In genomic region chr15:75620043-75620775, GRCh38 we compare ENCODE assay signal across 11 cellular contexts. TPM values are rescaled to one million over a fixed set of nuclear protein-coding genes. Genes with fewer than 3 reads are reported as not detected.
A peak's percentile ranks its signal among the peaks of the same experiment; 100 is the strongest.
DNase-seq lines count a peak whose midpoint lies in the region; ATAC-seq, FAIRE-seq and TF ChIP-seq lines count a peak whose summit lies in the region.
"Had no signal": no experiment of that assay in that cellular context is flagged by ENCODE, and none has a peak within 500 bp of the region (broad histone marks: within the 10 kb centered on the region; RNA-seq: fewer than 3 reads in every experiment).

No MANE protein-coding gene starts in this region.

- H3K36me3 Mint-ChIP-seq in activated CD4-positive, alpha-beta T cell treated with anti-CD3 and anti-CD28 coated beads for 36 hours (ENCODE audit: low read depth), result peaks cover 38% of the 10 kb centered on the region

- H3K9ac ChIP-seq in adipocyte (ENCODE audit: low read length), result peak overlapping the region; percentile 88
- no peak overlapping the region for H3K9ac ChIP-seq in HepG2 (ENCODE audit: insufficient read depth, low read depth, low read length)

- CTCF ChIA-PET in activated CD4-positive, alpha-beta T cell treated with anti-CD3 and anti-CD28 coated beads for 36 hours (lab: Charles Lee), result interaction anchor here (0.6 to 3.3 kb wide), 6 partner anchors 9 to 62 kb away, joined by 3 to 16 read pairs (median 3); partner anchors contain the start of gene IMP3
- CTCF ChIA-PET in HepG2 (lab: Yijun Ruan, JAX; ENCODE audit: low intra/inter-chr PET ratio, low total read pairs), result no interaction called here

- TF ChIP-seq EP300 in HepG2 (IDR thresholded peaks at IDR 0.05; ENCODE audit: low read depth in 2 of 2, low read length in 2 of 2) (no peak), HepG2 (CRISPR knock-in tag; IDR thresholded peaks at IDR 0.05; ENCODE audit: borderline replicate concordance) (no peak)

- intact Hi-C loops in activated CD4-positive, alpha-beta T cell treated with anti-CD3 and anti-CD28 coated beads for 36 hours (cut with DNase I, micrococcal nuclease), result loop anchor here in 1 of 2 experiments (10.0 kb wide), 2 partner anchors 1075 to 1215 kb away; partner anchors contain the start of gene ARID3B
- intact Hi-C loops in HepG2 (cut with micrococcal nuclease; ENCODE audit: unreplicated experiment), result no loop called here

- no peak for FAIRE-seq in HepG2 (lab: Jason Lieb, UNC)

- TF ChIP-seq POLR2A in HepG2 (IDR thresholded peaks at IDR 0.05; ENCODE audit: insufficient read depth in 1 of 2, low read depth in 2 of 2, low read length in 2 of 2), result no peak

- H3K9me3 ChIP-seq in adipocyte (ENCODE audit: control insufficient read depth, low read length) (no peaks in the 10 kb centered on the region), right atrium auricular region (no peaks in the 10 kb centered on the region), thoracic aorta (no peaks in the 10 kb centered on the region), HepG2 (ENCODE audit: low read length) (no peaks in the 10 kb centered on the region)

- H2AFZ ChIP-seq in HepG2 (ENCODE audit: low read length), result no peak overlapping the region

- no peak for TF ChIP-seq RAD21 in HepG2 (CRISPR knock-in tag; IDR thresholded peaks at IDR 0.05)

- no peaks in the 10 kb centered on the region for H3K79me2 ChIP-seq in HepG2 (ENCODE audit: insufficient read depth, low read length)

- no peaks in the 10 kb centered on the region for H3K9me3 Mint-ChIP-seq in activated CD4-positive, alpha-beta T cell treated with anti-CD3 and anti-CD28 coated beads for 36 hours (ENCODE audit: low read depth)

- ATAC-seq in activated CD4-positive, alpha-beta T cell treated with anti-CD3 and anti-CD28 coated beads for 36 hours, result no peak
- ATAC-seq in thoracic aorta (ENCODE audit: insufficient number of reproducible peaks, low FRiP score, low read depth) (no peak), GM21528 (IDR thresholded peaks at IDR 0.05; ENCODE audit: low FRiP score, unreplicated experiment) (no peak), HepG2 (no peak)

- POLR2A ChIA-PET in activated CD4-positive, alpha-beta T cell treated with anti-CD3 and anti-CD28 coated beads for 36 hours (lab: Charles Lee), result interaction anchor here (0.8 to 1.1 kb wide), 3 partner anchors 16 to 184 kb away, joined by 3 to 7 read pairs (median 6); no protein-coding TSS in a partner anchor
- POLR2A ChIA-PET in HepG2 (lab: Yijun Ruan, JAX), result no interaction called here

- peaks cover 32% of the 10 kb centered on the region for H3K4me1 ChIP-seq in adipocyte (ENCODE audit: control insufficient read depth, insufficient read depth, low read length)
- peaks cover 0 to 7% of the 10 kb centered on the region in 2 donors for H3K4me1 ChIP-seq in right atrium auricular region
- peaks cover 20 to 26% of the 10 kb centered on the region in 2 donors for H3K4me1 ChIP-seq in thoracic aorta (ENCODE audit: control insufficient read depth in 1 of 2, low read depth in 2 of 2)
- H3K4me1 ChIP-seq in HepG2 (ENCODE audit: insufficient read depth, low read length), result no peaks in the 10 kb centered on the region

- no peaks in the 10 kb centered on the region for H3K27me3 ChIP-seq in adipocyte (replicated peaks; ENCODE audit: control insufficient read depth, insufficient read depth, low read length)
- no peaks in the 10 kb centered on the region for H3K27me3 ChIP-seq in right atrium auricular region
- no peaks in the 10 kb centered on the region for H3K27me3 ChIP-seq in thoracic aorta (replicated peaks; ENCODE audit: insufficient read depth)
- H3K27me3 ChIP-seq in HepG2 (ENCODE audit: control insufficient read depth in 1 of 2, insufficient read depth in 2 of 2, low read length in 2 of 2), result no peaks in the 10 kb centered on the region

- H4K20me1 ChIP-seq in HepG2 (ENCODE audit: insufficient read depth, low read length), result no peaks in the 10 kb centered on the region

- peak overlapping the region; percentile 88 for H3K27ac Mint-ChIP-seq in activated CD4-positive, alpha-beta T cell treated with anti-CD3 and anti-CD28 coated beads for 36 hours

- peaks cover 45% of the 10 kb centered on the region for H3K4me1 Mint-ChIP-seq in activated CD4-positive, alpha-beta T cell treated with anti-CD3 and anti-CD28 coated beads for 36 hours

- DNase-seq in activated CD4-positive, alpha-beta T cell treated with anti-CD3 and anti-CD28 coated beads for 36 hours, result no peak
- no peak for DNase-seq in activated CD4-positive, alpha-beta T cell treated with anti-CD3 and anti-CD28 coated beads, Interleukin-2, amount 50 U/mL, for 48 hours
- DNase-seq in adipocyte (ENCODE audit: low read depth) (peak; percentile 76), right atrium auricular region (ENCODE audit: low spot score) (no peak), thoracic aorta (ENCODE audit: low spot score) (no peak), HepG2 (ENCODE audit: low spot score) (no peak), NCI-H82 treated with DMSO at 0.1 percent for 48 hours (lab: John Stamatoyannopoulos, UW; ENCODE audit: unreplicated experiment) (no peak)
- DNase-seq: activated CD4-positive, CD25-positive, alpha-beta regulatory T cell treated with anti-CD3 and anti-CD28 coated beads, Interleukin-2, amount 50 U/mL, for 72 hours; MM.1S had no signal

- no TSS peak for BruUV-seq in HepG2 (replicated peaks; lab: Mats Ljungman, UMichigan)

- H3K36me3 ChIP-seq in adipocyte (ENCODE audit: control insufficient read depth, insufficient read depth, low read length, severe bottlenecking), result peaks cover 39% of the 10 kb centered on the region
- peaks cover 41% of the 10 kb centered on the region for H3K36me3 ChIP-seq in right atrium auricular region
- peaks cover 26% of the 10 kb centered on the region for H3K36me3 ChIP-seq in thoracic aorta
- H3K36me3 ChIP-seq in HepG2 (replicated peaks in 1 of 2; ENCODE audit: control insufficient read depth in 1 of 2, insufficient read depth in 2 of 2, low read length in 2 of 2), result peaks cover 6 to 29% of the 10 kb centered on the region in 2 experiments

- WGBS in HepG2 (ENCODE audit: low lambda C conversion rate), result 88% methylated on average over 5 of the region's 5 CpGs

- H3K4me2 ChIP-seq in HepG2 (ENCODE audit: low read depth, low read length), result no peak overlapping the region

- no peak for TF ChIP-seq CTCF in right atrium auricular region (IDR thresholded peaks at IDR 0.05)
- no peak for TF ChIP-seq CTCF in thoracic aorta (IDR thresholded peaks at IDR 0.05)
- TF ChIP-seq CTCF in HepG2 (CRISPR knock-in tag; IDR thresholded peaks at IDR 0.05), result no peak

- H3K27ac ChIP-seq in right atrium auricular region (peak overlapping the region; percentile 65 to 66), thoracic aorta (peak overlapping the region; percentile 75 to 83), HepG2 (ENCODE audit: extremely low read length, insufficient read depth, low read length) (no peak overlapping the region)

- H3K4me3 Mint-ChIP-seq in activated CD4-positive, alpha-beta T cell treated with anti-CD3 and anti-CD28 coated beads for 36 hours, result no peak overlapping the region
- H3K4me3 Mint-ChIP-seq: B cell had no signal

- in situ Hi-C loops in HepG2 (cut with HindIII; ENCODE audit: extremely low pct_ligation_motif_present, low pct_unique_long_range_greater_than_20kb), result no loop called here

- peak overlapping the region; percentile 77 for H3K4me3 ChIP-seq in adipocyte (ENCODE audit: low read length)
- no peak overlapping the region for H3K4me3 ChIP-seq in right atrium auricular region
- peak overlapping the region; percentile 66 for H3K4me3 ChIP-seq in thoracic aorta
- no peak overlapping the region for H3K4me3 ChIP-seq in HepG2 (replicated peaks in 1 of 3; ENCODE audit: insufficient read depth in 1 of 3, low read depth in 2 of 3, low read length in 3 of 3)

- no peaks in the 10 kb centered on the region for H3K27me3 Mint-ChIP-seq in activated CD4-positive, alpha-beta T cell treated with anti-CD3 and anti-CD28 coated beads for 36 hours
- H3K27me3 Mint-ChIP-seq: B cell had no signal

RNA-seq across cellular contexts. Expression of gene SNUPN, which starts 5.3 kb away (rescaled TPM):
- 10 to 100 TPM; 37.4 to 40.3 TPM for total RNA-seq in activated CD4-positive, alpha-beta T cell treated with anti-CD3 and anti-CD28 coated beads for 36 hours
- total RNA-seq in right atrium auricular region (10 to 100 TPM; 13.7 to 17.3 TPM), thoracic aorta (10 to 100 TPM in 1 of 2 donors, 1 to 10 TPM in 1; 5.8 to 16.9 TPM), HepG2 (2016; rRNA removed; fragmentation: Illumina TruSeq; extraction: Trizol) (16.4 and 18.3 TPM in 2 replicates)
- 6.8 and 7.2 TPM in 2 replicates for total RNA-seq in HepG2 (2016; cell fraction: cytosol; rRNA removed; fragmentation: Illumina TruSeq; extraction: Trizol; ENCODE audit: low read depth)
- total RNA-seq in HepG2 (2016; cell fraction: insoluble cytoplasmic fraction; rRNA removed; fragmentation: Illumina TruSeq; extraction: Trizol), result 15.6 and 16.3 TPM in 2 replicates
- 12.1 and 13.5 TPM in 2 replicates for total RNA-seq in HepG2 (2016; cell fraction: membrane; rRNA removed; fragmentation: Illumina TruSeq; extraction: Trizol)
- 6.7 and 7.2 TPM in 2 replicates for total RNA-seq in HepG2 (2016; cell fraction: nucleus; rRNA removed; fragmentation: Illumina TruSeq; extraction: Trizol)
- polyA plus RNA-seq in HepG2 (2011; rRNA removed), result 7.6 and 9.0 TPM in 2 replicates
- polyA plus RNA-seq in HepG2 (2011; cell fraction: cytosol; rRNA removed), result 6.7 and 7.3 TPM in 2 replicates
- polyA plus RNA-seq in HepG2 (2011; cell fraction: nucleus; rRNA removed), result 4.2 and 4.4 TPM in 2 replicates
- 6.0 and 8.6 TPM in 2 replicates for polyA plus RNA-seq in HepG2 (2012)
- polyA plus RNA-seq in HepG2 (2016; cell fraction: cytosol; fragmentation: Illumina TruSeq; extraction: Trizol; ENCODE audit: low read depth), result 4.4 and 6.8 TPM in 2 replicates
- polyA plus RNA-seq in HepG2 (2016; cell fraction: insoluble cytoplasmic fraction; fragmentation: Illumina TruSeq; extraction: Trizol; ENCODE audit: low read depth), result 19.3 and 20.4 TPM in 2 replicates
- 8.3 and 9.4 TPM in 2 replicates for polyA plus RNA-seq in HepG2 (2016; cell fraction: membrane; fragmentation: Illumina TruSeq; extraction: Trizol; ENCODE audit: low read depth)
- polyA plus RNA-seq in HepG2 (2016; cell fraction: nucleus; fragmentation: Illumina TruSeq; extraction: Trizol; ENCODE audit: insufficient read depth, low read depth), result 10.9 and 12.9 TPM in 2 replicates
- polyA minus RNA-seq in HepG2 (2011; rRNA and poly(A)+ RNA removed; ENCODE audit: low replicate concordance), result 5.9 and 26.5 TPM in 2 replicates
- polyA minus RNA-seq in HepG2 (2011; cell fraction: cytosol; rRNA and poly(A)+ RNA removed), result 4.9 and 5.9 TPM in 2 replicates
- 8.1 and 9.9 TPM in 2 replicates for polyA minus RNA-seq in HepG2 (2011; cell fraction: nucleus; rRNA and poly(A)+ RNA removed)

RNA-seq across cellular contexts. Expression of gene IMP3, which starts 19.8 kb away (rescaled TPM):
- 10 to 100 TPM; 80.3 to 87.5 TPM for total RNA-seq in activated CD4-positive, alpha-beta T cell treated with anti-CD3 and anti-CD28 coated beads for 36 hours
- 100 to 1,000 TPM in 1 of 2 donors, 10 to 100 TPM in 1; 71.2 to 119 TPM for total RNA-seq in right atrium auricular region
- 100 to 1,000 TPM in 1 of 2 donors, 10 to 100 TPM in 1; 79.9 to 127 TPM for total RNA-seq in thoracic aorta
- total RNA-seq in HepG2 (2016; rRNA removed; fragmentation: Illumina TruSeq; extraction: Trizol), result 143 and 165 TPM in 2 replicates
- 53.3 and 58.3 TPM in 2 replicates for total RNA-seq in HepG2 (2016; cell fraction: cytosol; rRNA removed; fragmentation: Illumina TruSeq; extraction: Trizol; ENCODE audit: low read depth)
- 140 and 190 TPM in 2 replicates for total RNA-seq in HepG2 (2016; cell fraction: insoluble cytoplasmic fraction; rRNA removed; fragmentation: Illumina TruSeq; extraction: Trizol)
- 89.4 and 101 TPM in 2 replicates for total RNA-seq in HepG2 (2016; cell fraction: membrane; rRNA removed; fragmentation: Illumina TruSeq; extraction: Trizol)
- 53.0 and 64.9 TPM in 2 replicates for total RNA-seq in HepG2 (2016; cell fraction: nucleus; rRNA removed; fragmentation: Illumina TruSeq; extraction: Trizol)
- polyA plus RNA-seq in HepG2 (2011; rRNA removed), result 38.3 and 40.4 TPM in 2 replicates
- 55.6 and 80.6 TPM in 2 replicates for polyA plus RNA-seq in HepG2 (2011; cell fraction: cytosol; rRNA removed)
- 36.4 and 36.8 TPM in 2 replicates for polyA plus RNA-seq in HepG2 (2011; cell fraction: nucleus; rRNA removed)
- polyA plus RNA-seq in HepG2 (2012), result 33.6 and 51.6 TPM in 2 replicates
- 32.6 and 40.1 TPM in 2 replicates for polyA plus RNA-seq in HepG2 (2016; cell fraction: cytosol; fragmentation: Illumina TruSeq; extraction: Trizol; ENCODE audit: low read depth)
- 146 and 162 TPM in 2 replicates for polyA plus RNA-seq in HepG2 (2016; cell fraction: insoluble cytoplasmic fraction; fragmentation: Illumina TruSeq; extraction: Trizol; ENCODE audit: low read depth)
- polyA plus RNA-seq in HepG2 (2016; cell fraction: membrane; fragmentation: Illumina TruSeq; extraction: Trizol; ENCODE audit: low read depth), result 51.8 and 60.0 TPM in 2 replicates
- polyA plus RNA-seq in HepG2 (2016; cell fraction: nucleus; fragmentation: Illumina TruSeq; extraction: Trizol; ENCODE audit: insufficient read depth, low read depth), result 76.9 and 83.4 TPM in 2 replicates
- 38.2 and 47.6 TPM in 2 replicates for polyA minus RNA-seq in HepG2 (2011; rRNA and poly(A)+ RNA removed; ENCODE audit: low replicate concordance)
- polyA minus RNA-seq in HepG2 (2011; cell fraction: cytosol; rRNA and poly(A)+ RNA removed), result 32.0 and 35.4 TPM in 2 replicates
- polyA minus RNA-seq in HepG2 (2011; cell fraction: nucleus; rRNA and poly(A)+ RNA removed), result 17.8 and 21.0 TPM in 2 replicates

RNA-seq across cellular contexts. Expression of gene SNX33, which starts 27.5 kb away (rescaled TPM):
- total RNA-seq in activated CD4-positive, alpha-beta T cell treated with anti-CD3 and anti-CD28 coated beads for 36 hours, result 1 to 10 TPM; 2.2 to 2.4 TPM
- total RNA-seq in right atrium auricular region (10 to 100 TPM; 10.3 to 20.5 TPM), thoracic aorta (10 to 100 TPM; 45.1 to 57.3 TPM), HepG2 (2016; rRNA removed; fragmentation: Illumina TruSeq; extraction: Trizol) (10.8 and 11.0 TPM in 2 replicates)
- total RNA-seq in HepG2 (2016; cell fraction: cytosol; rRNA removed; fragmentation: Illumina TruSeq; extraction: Trizol; ENCODE audit: low read depth), result 0.71 and 0.91 TPM in 2 replicates
- 7.9 and 10.3 TPM in 2 replicates for total RNA-seq in HepG2 (2016; cell fraction: insoluble cytoplasmic fraction; rRNA removed; fragmentation: Illumina TruSeq; extraction: Trizol)
- 3.9 and 4.8 TPM in 2 replicates for total RNA-seq in HepG2 (2016; cell fraction: membrane; rRNA removed; fragmentation: Illumina TruSeq; extraction: Trizol)
- total RNA-seq in HepG2 (2016; cell fraction: nucleus; rRNA removed; fragmentation: Illumina TruSeq; extraction: Trizol), result 10.1 and 11.4 TPM in 2 replicates
- polyA plus RNA-seq in HepG2 (2011; rRNA removed), result 11.6 and 18.9 TPM in 2 replicates
- polyA plus RNA-seq in HepG2 (2011; cell fraction: cytosol; rRNA removed), result 9.3 and 11.8 TPM in 2 replicates
- 50.4 and 52.6 TPM in 2 replicates for polyA plus RNA-seq in HepG2 (2011; cell fraction: nucleus; rRNA removed)
- 12.7 and 13.6 TPM in 2 replicates for polyA plus RNA-seq in HepG2 (2012)
- polyA plus RNA-seq in HepG2 (2016; cell fraction: cytosol; fragmentation: Illumina TruSeq; extraction: Trizol; ENCODE audit: low read depth), result 0.63 and 0.86 TPM in 2 replicates
- 9.7 and 12.3 TPM in 2 replicates for polyA plus RNA-seq in HepG2 (2016; cell fraction: insoluble cytoplasmic fraction; fragmentation: Illumina TruSeq; extraction: Trizol; ENCODE audit: low read depth)
- 2.5 and 3.6 TPM in 2 replicates for polyA plus RNA-seq in HepG2 (2016; cell fraction: membrane; fragmentation: Illumina TruSeq; extraction: Trizol; ENCODE audit: low read depth)
- polyA plus RNA-seq in HepG2 (2016; cell fraction: nucleus; fragmentation: Illumina TruSeq; extraction: Trizol; ENCODE audit: insufficient read depth, low read depth), result 19.1 and 19.2 TPM in 2 replicates
- 26.7 and 38.9 TPM in 2 replicates for polyA minus RNA-seq in HepG2 (2011; rRNA and poly(A)+ RNA removed; ENCODE audit: low replicate concordance)
- 13.9 and 19.9 TPM in 2 replicates for polyA minus RNA-seq in HepG2 (2011; cell fraction: cytosol; rRNA and poly(A)+ RNA removed)
- polyA minus RNA-seq in HepG2 (2011; cell fraction: nucleus; rRNA and poly(A)+ RNA removed), result 21.4 and 25.6 TPM in 2 replicates

RNA-seq across cellular contexts. Expression of gene PTPN9, which starts 41.1 kb away (rescaled TPM):
- total RNA-seq in activated CD4-positive, alpha-beta T cell treated with anti-CD3 and anti-CD28 coated beads for 36 hours, result 10 to 100 TPM; 15.0 to 16.5 TPM
- total RNA-seq in right atrium auricular region (1 to 10 TPM; 9.6 to 9.9 TPM), thoracic aorta (10 to 100 TPM; 19.6 to 20.9 TPM), HepG2 (2016; rRNA removed; fragmentation: Illumina TruSeq; extraction: Trizol) (16.5 and 16.6 TPM in 2 replicates)
- 12.9 and 15.6 TPM in 2 replicates for total RNA-seq in HepG2 (2016; cell fraction: cytosol; rRNA removed; fragmentation: Illumina TruSeq; extraction: Trizol; ENCODE audit: low read depth)
- 16.3 and 17.5 TPM in 2 replicates for total RNA-seq in HepG2 (2016; cell fraction: insoluble cytoplasmic fraction; rRNA removed; fragmentation: Illumina TruSeq; extraction: Trizol)
- total RNA-seq in HepG2 (2016; cell fraction: membrane; rRNA removed; fragmentation: Illumina TruSeq; extraction: Trizol), result 20.4 and 21.9 TPM in 2 replicates
- 11.6 and 14.4 TPM in 2 replicates for total RNA-seq in HepG2 (2016; cell fraction: nucleus; rRNA removed; fragmentation: Illumina TruSeq; extraction: Trizol)
- 19.9 and 21.3 TPM in 2 replicates for polyA plus RNA-seq in HepG2 (2011; rRNA removed)
- polyA plus RNA-seq in HepG2 (2011; cell fraction: cytosol; rRNA removed), result 21.8 and 22.9 TPM in 2 replicates
- 12.9 and 15.1 TPM in 2 replicates for polyA plus RNA-seq in HepG2 (2011; cell fraction: nucleus; rRNA removed)
- polyA plus RNA-seq in HepG2 (2012), result 13.3 and 14.1 TPM in 2 replicates
- polyA plus RNA-seq in HepG2 (2016; cell fraction: cytosol; fragmentation: Illumina TruSeq; extraction: Trizol; ENCODE audit: low read depth), result 5.8 and 6.2 TPM in 2 replicates
- 16.3 and 19.5 TPM in 2 replicates for polyA plus RNA-seq in HepG2 (2016; cell fraction: insoluble cytoplasmic fraction; fragmentation: Illumina TruSeq; extraction: Trizol; ENCODE audit: low read depth)
- 14.9 and 15.7 TPM in 2 replicates for polyA plus RNA-seq in HepG2 (2016; cell fraction: membrane; fragmentation: Illumina TruSeq; extraction: Trizol; ENCODE audit: low read depth)
- 13.5 and 15.4 TPM in 2 replicates for polyA plus RNA-seq in HepG2 (2016; cell fraction: nucleus; fragmentation: Illumina TruSeq; extraction: Trizol; ENCODE audit: insufficient read depth, low read depth)
- 75.2 and 86.3 TPM in 2 replicates for polyA minus RNA-seq in HepG2 (2011; rRNA and poly(A)+ RNA removed; ENCODE audit: low replicate concordance)
- 11.8 and 13.8 TPM in 2 replicates for polyA minus RNA-seq in HepG2 (2011; cell fraction: cytosol; rRNA and poly(A)+ RNA removed)
- polyA minus RNA-seq in HepG2 (2011; cell fraction: nucleus; rRNA and poly(A)+ RNA removed), result 13.6 and 20.1 TPM in 2 replicates

Comparison
In these comparisons a context has a peak if more than half of its experiments do, and no peak if none do; other contexts are left out.
1. H3K4me3 ChIP-seq: peak in adipocyte (single experiment) and thoracic aorta (single experiment); none in right atrium auricular region (0 of 2) and HepG2 (0 of 3).